1 cellular context compared by ENCODE assay signal in the genomic region with DNA sequence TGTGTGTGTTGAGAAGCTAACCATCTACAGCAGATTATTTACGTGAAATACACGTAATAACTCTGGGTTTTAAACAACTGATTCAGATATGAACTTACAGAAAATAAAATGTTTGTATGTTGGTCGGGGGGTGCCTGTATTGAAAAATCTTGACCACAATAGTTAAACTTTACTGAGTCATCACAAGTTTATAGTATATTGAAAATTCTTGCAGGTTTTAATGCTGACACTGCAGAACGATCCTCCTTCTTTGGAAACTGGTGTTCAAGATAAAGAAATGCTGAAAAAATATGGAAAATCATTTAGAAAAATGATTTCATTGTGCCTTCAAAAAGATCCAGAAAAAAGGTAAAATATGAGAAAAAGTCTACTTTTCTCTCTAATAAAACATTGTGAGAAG.
TF ChIP-seq lines count a peak whose summit lies in the region.

No MANE protein-coding gene starts in this region.

TF ChIP-seq in HepG2, 621 proteins besides CTCF, POLR2A, EP300 and RAD21:
- peak; percentile 96 for TF ChIP-seq MAFF (IDR thresholded peaks at IDR 0.05; ENCODE audit: low read depth, low read length)
- TF ChIP-seq, protein P1, sequence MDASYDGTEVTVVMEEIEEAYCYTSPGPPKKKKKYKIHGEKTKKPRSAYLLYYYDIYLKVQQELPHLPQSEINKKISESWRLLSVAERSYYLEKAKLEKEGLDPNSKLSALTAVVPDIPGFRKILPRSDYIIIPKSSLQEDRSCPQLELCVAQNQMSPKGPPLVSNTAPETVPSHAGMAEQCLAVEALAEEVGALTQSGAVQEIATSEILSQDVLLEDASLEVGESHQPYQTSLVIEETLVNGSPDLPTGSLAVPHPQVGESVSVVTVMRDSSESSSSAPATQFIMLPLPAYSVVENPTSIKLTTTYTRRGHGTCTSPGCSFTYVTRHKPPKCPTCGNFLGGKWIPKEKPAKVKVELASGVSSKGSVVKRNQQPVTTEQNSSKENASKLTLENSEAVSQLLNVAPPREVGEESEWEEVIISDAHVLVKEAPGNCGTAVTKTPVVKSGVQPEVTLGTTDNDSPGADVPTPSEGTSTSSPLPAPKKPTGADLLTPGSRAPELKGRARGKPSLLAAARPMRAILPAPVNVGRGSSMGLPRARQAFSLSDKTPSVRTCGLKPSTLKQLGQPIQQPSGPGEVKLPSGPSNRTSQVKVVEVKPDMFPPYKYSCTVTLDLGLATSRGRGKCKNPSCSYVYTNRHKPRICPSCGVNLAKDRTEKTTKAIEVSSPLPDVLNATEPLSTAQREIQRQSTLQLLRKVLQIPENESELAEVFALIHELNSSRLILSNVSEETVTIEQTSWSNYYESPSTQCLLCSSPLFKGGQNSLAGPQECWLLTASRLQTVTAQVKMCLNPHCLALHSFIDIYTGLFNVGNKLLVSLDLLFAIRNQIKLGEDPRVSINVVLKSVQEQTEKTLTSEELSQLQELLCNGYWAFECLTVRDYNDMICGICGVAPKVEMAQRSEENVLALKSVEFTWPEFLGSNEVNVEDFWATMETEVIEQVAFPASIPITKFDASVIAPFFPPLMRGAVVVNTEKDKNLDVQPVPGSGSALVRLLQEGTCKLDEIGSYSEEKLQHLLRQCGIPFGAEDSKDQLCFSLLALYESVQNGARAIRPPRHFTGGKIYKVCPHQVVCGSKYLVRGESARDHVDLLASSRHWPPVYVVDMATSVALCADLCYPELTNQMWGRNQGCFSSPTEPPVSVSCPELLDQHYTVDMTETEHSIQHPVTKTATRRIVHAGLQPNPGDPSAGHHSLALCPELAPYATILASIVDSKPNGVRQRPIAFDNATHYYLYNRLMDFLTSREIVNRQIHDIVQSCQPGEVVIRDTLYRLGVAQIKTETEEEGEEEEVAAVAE (CRISPR knock-in tag; IDR thresholded peaks at IDR 0.05; ENCODE audit: borderline replicate concordance) = no peak
- TF ChIP-seq MAFK (conservative IDR thresholded peaks at IDR 0.05 in 1 of 2, IDR thresholded peaks at IDR 0.05 in 1 of 2; ENCODE audit: low read length in 2 of 2) = peak; percentile 91 to 97
